Comparison of ENCODE assay signal across 9 cellular contexts in genomic region chr2:222982010-222982908, GRCh38.
A peak's percentile ranks its signal among the peaks of the same experiment; 100 is the strongest.
DNase-seq lines count a peak whose midpoint lies in the region; ATAC-seq lines count a peak whose summit lies in the region.
"Had no signal": no experiment of that assay in that cellular context is flagged by ENCODE, and none has a peak within 500 bp of the region (broad histone marks: within the 10 kb centered on the region; RNA-seq: fewer than 3 reads in every experiment).

No MANE protein-coding gene starts in this region.

- H3K9me3 ChIP-seq in adipocyte (ENCODE audit: control insufficient read depth, low read length) = peaks cover 8% of the 10 kb centered on the region
- H3K9me3 ChIP-seq: SJSA1 had no signal

- peak; percentile 58 for DNase-seq in COLO668 (lab: John Stamatoyannopoulos, UW; ENCODE audit: unreplicated experiment)
- DNase-seq in NCI-H1417 (lab: John Stamatoyannopoulos, UW) = peak; percentile 40 to 72 (median 40)
- DNase-seq in adipocyte (ENCODE audit: low read depth) = peak; percentile 91
- DNase-seq in hippocampal formation (lab: John Stamatoyannopoulos, UW) = peak; percentile 51 to 64
- DNase-seq in stromal cell of bone marrow (ENCODE audit: low read depth) = peak; percentile 81
- DNase-seq in stimulated activated CD4-positive, alpha-beta T cell treated with anti-CD3 and anti-CD28 coated beads, Interleukin-4, amount 100 ng/mL, for 1 hour = no peak

- peaks cover 8% of the 10 kb centered on the region for H3K4me1 ChIP-seq in adipocyte (ENCODE audit: control insufficient read depth, insufficient read depth, low read length)

- ATAC-seq in GM21367 (IDR thresholded peaks at IDR 0.05; ENCODE audit: unreplicated experiment) (peak; percentile 88), GM19467 (IDR thresholded peaks at IDR 0.05; ENCODE audit: unreplicated experiment) (no peak)

- no peak overlapping the region for H3K9ac ChIP-seq in adipocyte (ENCODE audit: low read length)

- no peaks in the 10 kb centered on the region for H3K36me3 ChIP-seq in adipocyte (ENCODE audit: control insufficient read depth, insufficient read depth, low read length, severe bottlenecking)
- H3K36me3 ChIP-seq: SJSA1 had no signal

- no peak overlapping the region for H3K4me3 ChIP-seq in adipocyte (ENCODE audit: low read length)
- H3K4me3 ChIP-seq: SJSA1 had no signal

- no peaks in the 10 kb centered on the region for H3K27me3 ChIP-seq in adipocyte (replicated peaks; ENCODE audit: control insufficient read depth, insufficient read depth, low read length)
- H3K27me3 ChIP-seq: SJSA1 had no signal
